9 cellular contexts compared by ENCODE assay signal in the genomic region with DNA sequence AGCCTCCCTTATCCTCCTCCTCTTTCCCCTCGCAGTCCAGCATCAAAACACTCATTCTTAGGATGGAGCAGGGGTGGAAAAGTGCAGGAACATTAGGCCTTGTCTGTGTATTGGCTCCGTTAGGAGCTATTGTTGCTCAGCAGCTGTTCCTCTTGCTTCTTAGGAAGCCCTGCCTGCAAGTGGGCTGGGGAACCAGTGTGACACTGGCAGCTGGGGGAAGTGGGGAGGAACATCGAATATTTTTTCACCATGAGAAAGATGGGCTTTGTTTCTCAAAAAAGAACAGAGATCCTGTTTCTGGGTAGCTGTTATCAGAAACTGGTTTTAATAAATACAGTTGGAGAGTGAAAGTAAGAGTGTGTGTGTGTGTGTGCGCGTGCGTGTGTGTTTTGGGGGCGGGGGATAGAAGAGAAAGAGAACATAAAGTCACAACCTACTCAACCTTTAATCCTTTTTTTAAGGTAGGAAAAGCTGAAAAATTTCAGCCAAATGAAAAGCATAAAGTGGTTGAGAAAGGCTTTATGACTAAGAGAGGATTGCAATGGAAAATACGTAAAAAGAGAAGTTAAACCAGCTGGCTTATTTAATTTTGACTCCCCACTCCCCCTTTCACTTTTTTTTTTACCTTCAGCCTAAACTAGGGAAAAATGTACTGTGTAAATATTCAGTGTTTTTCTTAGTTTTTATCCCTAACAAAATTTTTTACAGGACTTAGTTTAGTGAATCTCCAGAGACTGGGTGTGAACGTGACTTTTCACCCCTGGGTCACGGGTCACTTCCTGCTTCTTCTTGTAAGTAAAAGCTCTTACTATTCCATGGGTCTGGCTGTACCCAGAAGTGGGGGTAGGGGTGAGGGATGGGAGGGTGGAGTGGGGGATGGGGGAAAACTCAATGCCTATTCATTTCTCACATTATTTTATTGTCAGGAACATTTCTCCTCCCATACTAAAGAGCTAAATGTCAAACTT.
DNase-seq lines count a peak whose midpoint lies in the region; ATAC-seq and TF ChIP-seq lines count a peak whose summit lies in the region.
"Had no signal": no experiment of that assay in that cellular context is flagged by ENCODE, and none has a peak within 500 bp of the region (broad histone marks: within the 10 kb centered on the region; RNA-seq: fewer than 3 reads in every experiment).

No MANE protein-coding gene starts in this region.

- H3K36me3 Mint-ChIP-seq in activated T-cell treated with anti-CD3 and anti-CD28 coated beads, Interleukin-2, amount 50 U/mL, for 24 hours (ENCODE audit: low read depth), result no peaks in the 10 kb centered on the region

- no peak overlapping the region for H4K8ac ChIP-seq in trophoblast cell (ENCODE audit: low read depth, low read length)

- H2AFZ ChIP-seq in trophoblast cell (ENCODE audit: insufficient read depth, low read length, poor library complexity), result peak overlapping the region; percentile 0

- H4K91ac ChIP-seq in trophoblast cell (ENCODE audit: low read depth, low read length), result peak overlapping the region; percentile 20

- peak overlapping the region; percentile 95 for H3K27ac Mint-ChIP-seq in activated T-cell treated with anti-CD3 and anti-CD28 coated beads, Interleukin-2, amount 50 U/mL, for 24 hours

- no peak overlapping the region for H3K4ac ChIP-seq in trophoblast cell (ENCODE audit: low read depth, low read length)

- peaks cover 64% of the 10 kb centered on the region for H3K4me1 Mint-ChIP-seq in activated T-cell treated with anti-CD3 and anti-CD28 coated beads, Interleukin-2, amount 50 U/mL, for 24 hours (ENCODE audit: low read depth)

- no peak overlapping the region for H3K9ac ChIP-seq in trophoblast cell (ENCODE audit: low read length)

- intact Hi-C loops in upper lobe of right lung (cut with DNase I), result no loop called here

- no peaks in the 10 kb centered on the region for H3K27me3 Mint-ChIP-seq in activated T-cell treated with anti-CD3 and anti-CD28 coated beads, Interleukin-2, amount 50 U/mL, for 24 hours

- H2AK5ac ChIP-seq in trophoblast cell (ENCODE audit: low read length), result no peak overlapping the region

- H3K9me3 ChIP-seq in trophoblast cell (ENCODE audit: insufficient read depth, low read depth, low read length) (no peaks in the 10 kb centered on the region), upper lobe of right lung (no peaks in the 10 kb centered on the region)

- peak overlapping the region; percentile 70 for H3K4me3 Mint-ChIP-seq in activated T-cell treated with anti-CD3 and anti-CD28 coated beads, Interleukin-2, amount 50 U/mL, for 24 hours

- H2BK5ac ChIP-seq in trophoblast cell (ENCODE audit: low read depth, low read length, poor library complexity), result no peak overlapping the region

- ATAC-seq in upper lobe of right lung (peak; percentile 73), HG02981 (IDR thresholded peaks at IDR 0.05; ENCODE audit: unreplicated experiment) (no peak)

- H2BK120ac ChIP-seq in trophoblast cell (ENCODE audit: insufficient read depth, low read length, poor library complexity), result no peak overlapping the region

- H3K27ac ChIP-seq in trophoblast cell (ENCODE audit: low read depth, low read length) (no peak overlapping the region), upper lobe of right lung (peak overlapping the region; percentile 80)
- H3K27ac ChIP-seq: 22Rv1 had no signal

- H3K27me3 ChIP-seq in trophoblast cell (ENCODE audit: insufficient read depth, low read length) (no peaks in the 10 kb centered on the region), upper lobe of right lung (no peaks in the 10 kb centered on the region)

- H3K23ac ChIP-seq in trophoblast cell (ENCODE audit: low read length), result no peak overlapping the region

- H3K4me1 ChIP-seq in trophoblast cell (ENCODE audit: control insufficient read depth in 1 of 2, insufficient read depth in 2 of 2, low read length in 2 of 2) (peaks cover 3 to 4% of the 10 kb centered on the region in 2 experiments), upper lobe of right lung (peaks cover 39% of the 10 kb centered on the region)

- H3K79me1 ChIP-seq in trophoblast cell (ENCODE audit: low read length), result peaks cover 2% of the 10 kb centered on the region

- no peak overlapping the region for H3K18ac ChIP-seq in trophoblast cell (ENCODE audit: low read length)

- peaks cover 7% of the 10 kb centered on the region for H3K9me3 Mint-ChIP-seq in activated T-cell treated with anti-CD3 and anti-CD28 coated beads, Interleukin-2, amount 50 U/mL, for 24 hours

- no peak overlapping the region for H4K12ac ChIP-seq in trophoblast cell (ENCODE audit: low read depth, low read length)

- H3K36me3 ChIP-seq in trophoblast cell (ENCODE audit: control insufficient read depth in 1 of 2, insufficient read depth in 2 of 2, low read length in 2 of 2), result no peaks in the 10 kb centered on the region
- no peaks in the 10 kb centered on the region for H3K36me3 ChIP-seq in upper lobe of right lung

- no peak overlapping the region for H2BK12ac ChIP-seq in trophoblast cell (ENCODE audit: low read length)

- H3K4me2 ChIP-seq in trophoblast cell (ENCODE audit: low read length), result no peak overlapping the region

- H3K79me2 ChIP-seq in trophoblast cell (ENCODE audit: control insufficient read depth, insufficient read depth, low read length, poor library complexity), result no peaks in the 10 kb centered on the region

- H3K14ac ChIP-seq in trophoblast cell (ENCODE audit: low read length), result no peak overlapping the region

- no CpG with 5 or more reads among the region's 10 CpGs for WGBS in trophoblast cell (ENCODE audit: extremely low coverage, insufficient coverage, insufficient read length)

- DNase-seq in DMS 273 (lab: John Stamatoyannopoulos, UW; ENCODE audit: unreplicated experiment) (peak; percentile 19), DMS 273 treated with DMSO at 0.1 percent for 48 hours (lab: John Stamatoyannopoulos, UW) (no peak), NAMALWA (ENCODE audit: low spot score) (peak; percentile 69), fibroblast of villous mesenchyme (ENCODE audit: low read depth) (peak; percentile 78), trophoblast cell (peak in 1 of 2 donors; percentile 30), upper lobe of right lung (peak; percentile 66)
- DNase-seq in activated T-cell treated with anti-CD3 and anti-CD28 coated beads, Interleukin-2, amount 50 U/mL, for 24 hours, result peak; percentile 62

- H3K4me3 ChIP-seq in fibroblast of villous mesenchyme (ENCODE audit: low read depth, low read length), result peak overlapping the region; percentile 17
- no peak overlapping the region for H3K4me3 ChIP-seq in trophoblast cell (ENCODE audit: low read depth, low read length)
- H3K4me3 ChIP-seq in upper lobe of right lung, result peak overlapping the region; percentile 33

- TF ChIP-seq CTCF in fibroblast of villous mesenchyme (IDR thresholded peaks at IDR 0.05; ENCODE audit: insufficient read depth, low read depth, low read length) (no peak), upper lobe of right lung (IDR thresholded peaks at IDR 0.05) (no peak)
